ENCODE assay signal across 2 cellular contexts in genomic region chr13:28442872-28443271, GRCh38.
TF ChIP-seq lines count a peak whose summit lies in the region.

No MANE protein-coding gene starts in this region.

TF ChIP-seq in GM23338, 12 proteins besides CTCF, POLR2A, EP300 and RAD21 (continued from another document):
- TF ChIP-seq JUNB (IDR thresholded peaks at IDR 0.05; ENCODE audit: unreplicated experiment) (no peak), NANOG (IDR thresholded peaks at IDR 0.05; ENCODE audit: borderline replicate concordance) (no peak), ZNF331 (CRISPR knock-in tag; IDR thresholded peaks at IDR 0.05; ENCODE audit: low read depth) (no peak), EZH2phosphoT487 (IDR thresholded peaks at IDR 0.05; ENCODE audit: unreplicated experiment) (no peak), ETS1 (IDR thresholded peaks at IDR 0.05) (no peak), POLR2AphosphoS5 (IDR thresholded peaks at IDR 0.05; ENCODE audit: low read depth) (no peak), CREB1 (CRISPR knock-in tag; IDR thresholded peaks at IDR 0.05; ENCODE audit: low read depth) (no peak), EZH2 (IDR thresholded peaks at IDR 0.05; ENCODE audit: low read depth, unreplicated experiment) (no peak), ZNF462 (CRISPR knock-in tag; IDR thresholded peaks at IDR 0.05) (no peak), STAT1 (IDR thresholded peaks at IDR 0.05; ENCODE audit: unreplicated experiment) (no peak), ZNF114 (CRISPR knock-in tag; IDR thresholded peaks at IDR 0.05) (no peak)

TF ChIP-seq in WTC11, 78 proteins besides CTCF, POLR2A, EP300 and RAD21 (continued from another document):
- TF ChIP-seq ATF2 (CRISPR knock-in tag; IDR thresholded peaks at IDR 0.05; ENCODE audit: borderline replicate concordance, low read depth) (no peak), CDX4 (CRISPR knock-in tag; IDR thresholded peaks at IDR 0.05; ENCODE audit: borderline replicate concordance) (no peak), GABPB1 (CRISPR knock-in tag; IDR thresholded peaks at IDR 0.05) (no peak), ZNF416 (CRISPR knock-in tag; IDR thresholded peaks at IDR 0.05) (no peak), CBFB (CRISPR knock-in tag; IDR thresholded peaks at IDR 0.05; ENCODE audit: low read depth) (no peak), ARID4B (CRISPR knock-in tag; IDR thresholded peaks at IDR 0.05; ENCODE audit: borderline replicate concordance) (no peak), OVOL2 (CRISPR knock-in tag; IDR thresholded peaks at IDR 0.05; ENCODE audit: borderline replicate concordance) (no peak), FOXJ3 (CRISPR knock-in tag; IDR thresholded peaks at IDR 0.05; ENCODE audit: borderline replicate concordance) (no peak), RELA (CRISPR knock-in tag; IDR thresholded peaks at IDR 0.05; ENCODE audit: borderline replicate concordance) (no peak), NFYB (CRISPR knock-in tag; conservative IDR thresholded peaks at IDR 0.05; ENCODE audit: low read depth) (no peak), ZNF423 (CRISPR knock-in tag; IDR thresholded peaks at IDR 0.05) (no peak), SMAD3 (CRISPR knock-in tag; IDR thresholded peaks at IDR 0.05; ENCODE audit: borderline replicate concordance) (no peak), FOXP4 (CRISPR knock-in tag; IDR thresholded peaks at IDR 0.05) (no peak), MLX (CRISPR knock-in tag; IDR thresholded peaks at IDR 0.05) (no peak), SOX15 (CRISPR knock-in tag; IDR thresholded peaks at IDR 0.05) (no peak)
